8 cellular contexts compared by ENCODE assay signal in the genomic region with DNA sequence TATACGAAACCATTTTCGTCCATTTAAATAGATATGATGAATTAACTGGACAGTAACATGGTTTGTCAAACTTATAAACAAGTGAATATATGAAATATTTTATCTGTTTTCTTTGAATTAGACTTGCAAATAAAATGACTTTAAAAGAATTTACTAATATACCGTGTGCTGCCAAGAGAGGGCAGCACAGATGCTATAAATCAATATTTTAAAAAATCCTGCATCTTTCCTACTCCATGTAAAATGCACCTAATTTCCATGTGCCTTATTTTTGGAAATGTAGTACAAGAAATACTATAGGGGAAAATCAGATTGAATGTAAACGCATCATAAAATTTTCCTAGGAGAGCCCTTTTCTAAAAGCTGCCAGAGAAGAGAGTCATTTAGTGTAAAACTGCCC.
DNase-seq lines count a peak whose midpoint lies in the region; ATAC-seq and TF ChIP-seq lines count a peak whose summit lies in the region.

No MANE protein-coding gene starts in this region.

- no peak for ATAC-seq in GM18519 (IDR thresholded peaks at IDR 0.05; ENCODE audit: low FRiP score, unreplicated experiment)

- DNase-seq in NCI-H2107 treated with DMSO at 0.1 percent for 48 hours (lab: John Stamatoyannopoulos, UW; ENCODE audit: unreplicated experiment) (peak; percentile 3), NCI-H2107 (lab: John Stamatoyannopoulos, UW) (no peak), NCI-H2227 (lab: John Stamatoyannopoulos, UW; ENCODE audit: unreplicated experiment) (peak; percentile 25), dorsolateral prefrontal cortex (no peak), pons (ENCODE audit: low spot score) (peak; percentile 30)
- DNase-seq in activated CD8-positive, alpha-beta memory T cell treated with anti-CD3 and anti-CD28 coated beads, Interleukin-2, amount 50 U/mL, for 48 hours = no peak
- no peak for DNase-seq in stimulated activated CD4-positive, alpha-beta T cell treated with anti-CD3 and anti-CD28 coated beads, Interleukin-2, amount 100 ng/mL, for 24 hours

- H3K27me3 ChIP-seq in dorsolateral prefrontal cortex = peaks cover 0 to 5% (median 0%) of the 10 kb centered on the region in 45 donors

- H3K4me3 ChIP-seq in dorsolateral prefrontal cortex = no peak overlapping the region

- TF ChIP-seq CTCF in dorsolateral prefrontal cortex (IDR thresholded peaks at IDR 0.05 in 54 of 56, conservative IDR thresholded peaks at IDR 0.05 in 2 of 56; ENCODE audit: low read depth in 1 of 56, partially characterized antibody in 56 of 56) = peak; percentile 38 to 82 (median 62)

- no peak overlapping the region for H3K27ac ChIP-seq in dorsolateral prefrontal cortex

- intact Hi-C loops in dorsolateral prefrontal cortex (cut with DNase I) = loop anchor here in 1 of 2 donors (5.0 to 10.0 kb wide), 3 partner anchors 61 to 161 kb away; a partner anchor contains a TSS

Comparison
In these comparisons a context has a peak if more than half of its experiments do, and no peak if none do; other contexts are left out.
1. DNase-seq: peak in NCI-H2107 treated with DMSO at 0.1 percent for 48 hours (single experiment), NCI-H2227 (single experiment) and pons (single experiment); none in NCI-H2107 (single experiment), dorsolateral prefrontal cortex (0 of 10), activated CD8-positive, alpha-beta memory T cell treated with anti-CD3 and anti-CD28 coated beads, Interleukin-2, amount 50 U/mL, for 48 hours (single experiment) and stimulated activated CD4-positive, alpha-beta T cell treated with anti-CD3 and anti-CD28 coated beads, Interleukin-2, amount 100 ng/mL, for 24 hours (0 of 2).